1 cellular context compared by ENCODE assay signal in the genomic region with DNA sequence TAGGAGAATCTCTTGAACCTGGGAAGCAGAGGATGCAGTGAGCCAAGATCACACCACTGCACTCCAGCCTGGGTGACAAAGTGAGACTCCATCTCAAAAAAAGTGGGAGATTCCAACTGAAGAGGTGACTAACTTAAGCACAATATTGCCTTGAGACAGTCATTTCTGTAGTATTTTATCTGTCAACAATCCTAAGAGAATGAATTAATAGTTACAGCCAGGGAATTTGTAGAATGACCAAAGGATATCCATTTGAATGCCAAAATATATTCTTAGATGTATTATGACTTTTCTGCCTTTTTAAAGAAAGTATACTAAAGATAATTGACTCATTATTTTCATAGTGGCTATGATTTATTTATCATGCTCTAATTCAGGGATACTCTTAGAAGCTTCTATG.
TF ChIP-seq lines count a peak whose summit lies in the region.

No MANE protein-coding gene starts in this region.

TF ChIP-seq in HCT116, 20 proteins besides CTCF, POLR2A, EP300 and RAD21 (continued from another document):
- TF ChIP-seq CEBPB (IDR thresholded peaks at IDR 0.05; ENCODE audit: low read depth) (no peak), EGR1 (IDR thresholded peaks at IDR 0.05; ENCODE audit: low read depth) (no peak), ZNF274 (IDR thresholded peaks at IDR 0.05; ENCODE audit: low read depth, low read length) (no peak), YY1 (IDR thresholded peaks at IDR 0.05; ENCODE audit: extremely low read depth, insufficient replicate concordance, low read depth, low read length) (no peak)
- TF ChIP-seq, protein P1, sequence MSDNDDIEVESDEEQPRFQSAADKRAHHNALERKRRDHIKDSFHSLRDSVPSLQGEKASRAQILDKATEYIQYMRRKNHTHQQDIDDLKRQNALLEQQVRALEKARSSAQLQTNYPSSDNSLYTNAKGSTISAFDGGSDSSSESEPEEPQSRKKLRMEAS (IDR thresholded peaks at IDR 0.05): no peak
- TF ChIP-seq, protein P2, sequence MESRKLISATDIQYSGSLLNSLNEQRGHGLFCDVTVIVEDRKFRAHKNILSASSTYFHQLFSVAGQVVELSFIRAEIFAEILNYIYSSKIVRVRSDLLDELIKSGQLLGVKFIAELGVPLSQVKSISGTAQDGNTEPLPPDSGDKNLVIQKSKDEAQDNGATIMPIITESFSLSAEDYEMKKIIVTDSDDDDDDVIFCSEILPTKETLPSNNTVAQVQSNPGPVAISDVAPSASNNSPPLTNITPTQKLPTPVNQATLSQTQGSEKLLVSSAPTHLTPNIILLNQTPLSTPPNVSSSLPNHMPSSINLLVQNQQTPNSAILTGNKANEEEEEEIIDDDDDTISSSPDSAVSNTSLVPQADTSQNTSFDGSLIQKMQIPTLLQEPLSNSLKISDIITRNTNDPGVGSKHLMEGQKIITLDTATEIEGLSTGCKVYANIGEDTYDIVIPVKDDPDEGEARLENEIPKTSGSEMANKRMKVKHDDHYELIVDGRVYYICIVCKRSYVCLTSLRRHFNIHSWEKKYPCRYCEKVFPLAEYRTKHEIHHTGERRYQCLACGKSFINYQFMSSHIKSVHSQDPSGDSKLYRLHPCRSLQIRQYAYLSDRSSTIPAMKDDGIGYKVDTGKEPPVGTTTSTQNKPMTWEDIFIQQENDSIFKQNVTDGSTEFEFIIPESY (IDR thresholded peaks at IDR 0.05; ENCODE audit: extremely low read depth, insufficient replicate concordance, low read length): no peak
